1 cellular context compared by ENCODE assay signal in the genomic region with DNA sequence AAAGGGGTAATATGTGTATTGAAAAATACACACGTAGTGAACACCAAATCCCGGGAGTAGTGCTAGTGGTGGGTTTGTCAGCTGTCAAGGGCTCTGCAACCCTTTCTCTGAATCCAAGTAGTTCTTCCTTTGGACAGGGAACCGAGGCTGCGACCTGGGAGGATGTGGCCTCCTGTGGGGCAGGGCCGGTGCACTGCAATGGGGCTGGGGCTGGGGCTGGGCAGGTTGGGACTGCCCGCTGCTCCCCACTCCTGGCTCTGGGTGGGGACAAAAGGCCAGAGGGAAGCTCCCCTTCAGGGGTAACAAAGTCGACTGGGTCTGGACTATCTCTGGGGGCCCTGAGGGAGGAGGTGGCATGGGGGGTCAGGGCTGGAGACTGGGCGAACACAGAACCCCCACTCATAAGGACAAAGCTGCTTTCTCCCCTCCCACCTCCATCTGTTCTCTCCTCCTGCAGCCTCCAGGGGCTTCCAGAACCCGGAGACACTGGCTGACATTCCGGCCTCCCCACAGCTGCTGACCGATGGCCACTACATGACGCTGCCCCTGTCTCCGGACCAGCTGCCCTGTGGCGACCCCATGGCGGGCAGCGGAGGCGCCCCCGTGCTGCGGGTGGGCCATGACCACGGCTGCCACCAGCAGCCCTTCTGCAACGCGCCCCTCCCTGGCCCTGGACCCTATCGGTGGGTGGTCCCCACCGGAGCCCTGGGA. TPM values are rescaled to one million over a fixed set of nuclear protein-coding genes. Genes with fewer than 3 reads are reported as not detected.
"Had no signal": no experiment of that assay in that cellular context is flagged by ENCODE, and none has a peak within 500 bp of the region (broad histone marks: within the 10 kb centered on the region; RNA-seq: fewer than 3 reads in every experiment).

No MANE protein-coding gene starts in this region.

RNA-seq across cellular contexts. Expression of gene SPDYE16, which starts 31.7 kb away (rescaled TPM):
- total RNA-seq: activated B cell treated with CpG ODN at 0.5 μM for 24 hours had no signal
